ENCODE assay signal across 23 cellular contexts in genomic region chr16:53654946-53655345, GRCh38.
"Had no signal": no experiment of that assay in that cellular context is flagged by ENCODE, and none has a peak within 500 bp of the region (broad histone marks: within the 10 kb centered on the region; RNA-seq: fewer than 3 reads in every experiment).

No MANE protein-coding gene starts in this region.

- H3K27ac Mint-ChIP-seq: activated CD8-positive, alpha-beta T cell treated with anti-CD3 and anti-CD28 coated beads for 36 hours; activated naive CD8-positive, alpha-beta T cell treated with anti-CD3 and anti-CD28 coated beads, Interleukin-2, amount 10 ng/mL, durations not matched to agents 7 days and 5 days; activated T-cell treated with anti-CD3 and anti-CD28 coated beads, Interleukin-2, amount 50 U/mL, for 72 hours; activated T-helper 2 cell treated with anti-CD3 and anti-CD28 coated beads, Interferon-gamma antibody, Interleukin-2, Interleukin-4, amounts not matched to agents 10 μg/mL and 5 μg/mL and 100 μg/mL, durations not matched to agents 14 hours and 24 hours and 36 hours; T-cell had no signal

- H3K4me3 Mint-ChIP-seq: activated CD8-positive, alpha-beta T cell treated with anti-CD3 and anti-CD28 coated beads for 36 hours; activated naive CD8-positive, alpha-beta T cell treated with anti-CD3 and anti-CD28 coated beads, Interleukin-2, amount 10 ng/mL, durations not matched to agents 7 days and 5 days; activated T-cell treated with anti-CD3 and anti-CD28 coated beads, Interleukin-2, amount 50 U/mL, for 72 hours; T-cell had no signal

- H3K4me1 ChIP-seq: breast epithelium had no signal

- H3K4me1 Mint-ChIP-seq: activated naive CD8-positive, alpha-beta T cell treated with anti-CD3 and anti-CD28 coated beads, Interleukin-2, amount 10 ng/mL, durations not matched to agents 7 days and 5 days; T-cell had no signal

- H3K27ac ChIP-seq: breast epithelium had no signal

- H3K27me3 Mint-ChIP-seq: activated CD8-positive, alpha-beta T cell treated with anti-CD3 and anti-CD28 coated beads for 36 hours; activated naive CD8-positive, alpha-beta T cell treated with anti-CD3 and anti-CD28 coated beads, Interleukin-2, amount 10 ng/mL, durations not matched to agents 7 days and 5 days; T-cell had no signal

- H3K27me3 ChIP-seq: breast epithelium had no signal

- H3K36me3 Mint-ChIP-seq: activated naive CD8-positive, alpha-beta T cell treated with anti-CD3 and anti-CD28 coated beads, Interleukin-2, amount 10 ng/mL, durations not matched to agents 7 days and 5 days had no signal

- H3K4me3 ChIP-seq: breast epithelium had no signal

- DNase-seq: activated CD4-positive, alpha-beta T cell treated with anti-CD3 and anti-CD28 coated beads for 4 hours; activated CD8-positive, alpha-beta memory T cell treated with anti-CD3 and anti-CD28 coated beads, Interleukin-2, amount 50 U/mL, for 4 hours; activated CD8-positive, alpha-beta T cell treated with anti-CD3 and anti-CD28 coated beads for 36 hours; activated naive CD4-positive, alpha-beta T cell treated with anti-CD3 and anti-CD28 coated beads, Interleukin-2, amount 50 U/mL, for 16 hours; activated naive CD8-positive, alpha-beta T cell treated with anti-CD3 and anti-CD28 coated beads, Interleukin-2, amount 10 ng/mL, durations not matched to agents 7 days and 5 days; activated T-cell treated with anti-CD3 and anti-CD28 coated beads, Interleukin-2, amount 50 U/mL, for 72 hours; aorta; caudate nucleus; MM.1S; NCI-H1105; NCI-H1436; NCI-H1694 treated with DMSO at 0.1 percent for 48 hours; NCI-H2029 treated with DMSO at 0.1 percent for 48 hours; NCI-H510A treated with DMSO at 0.1 percent for 48 hours; NCI-H69; PC-3; SIG-M5; T-cell; T-helper 2 cell; T1000 had no signal

- ATAC-seq: activated CD4-positive, CD25-positive, alpha-beta regulatory T cell treated with anti-CD3 and anti-CD28 coated beads, Interleukin-2, amount 50 U/mL, for 24 hours; activated CD8-positive, alpha-beta T cell treated with anti-CD3 and anti-CD28 coated beads for 36 hours; activated T-cell treated with anti-CD3 and anti-CD28 coated beads, Interleukin-2, amount 50 U/mL, for 72 hours; PC-3; T-cell had no signal

- H3K9me3 ChIP-seq: breast epithelium had no signal

- H3K36me3 ChIP-seq: breast epithelium had no signal

- H3K9me3 Mint-ChIP-seq: activated CD8-positive, alpha-beta T cell treated with anti-CD3 and anti-CD28 coated beads for 36 hours; activated naive CD8-positive, alpha-beta T cell treated with anti-CD3 and anti-CD28 coated beads, Interleukin-2, amount 10 ng/mL, durations not matched to agents 7 days and 5 days; activated T-cell treated with anti-CD3 and anti-CD28 coated beads, Interleukin-2, amount 50 U/mL, for 72 hours; activated T-helper 2 cell treated with anti-CD3 and anti-CD28 coated beads, Interferon-gamma antibody, Interleukin-2, Interleukin-4, amounts not matched to agents 10 μg/mL and 5 μg/mL and 100 μg/mL, durations not matched to agents 14 hours and 24 hours and 36 hours; T-cell had no signal
